Comparison of ENCODE assay signal across 3 cellular contexts in genomic region chr10:125334545-125334944, GRCh38.
"Had no signal": no experiment of that assay in that cellular context is flagged by ENCODE, and none has a peak within 500 bp of the region (broad histone marks: within the 10 kb centered on the region; RNA-seq: fewer than 3 reads in every experiment).

No MANE protein-coding gene starts in this region.

- DNase-seq: GDM1, GF-D8 had no signal

- ATAC-seq: GM12878 had no signal
